ENCODE assay signal across 2 cellular contexts in the genomic region with DNA sequence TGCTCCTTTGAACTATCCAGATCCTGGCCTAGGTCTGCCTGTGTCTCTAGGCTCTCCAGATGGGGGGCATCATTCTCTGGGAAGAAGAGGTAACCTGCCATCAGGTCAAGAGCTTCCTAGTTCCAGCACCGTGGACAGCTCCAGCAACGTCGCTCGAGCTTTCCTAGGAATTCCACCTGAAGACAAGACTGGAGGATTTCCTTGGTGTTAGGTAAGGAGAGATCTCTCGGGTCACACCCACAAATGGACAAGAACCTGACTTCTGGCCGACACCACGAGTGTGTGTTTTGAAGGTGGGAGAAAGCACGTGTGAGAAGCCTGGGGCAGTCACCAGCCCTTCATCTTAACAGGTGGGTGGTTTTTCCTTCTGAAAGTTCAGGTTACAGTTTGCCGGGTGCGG.
TF ChIP-seq lines count a peak whose summit lies in the region.

No MANE protein-coding gene starts in this region.

TF ChIP-seq in HepG2, 621 proteins besides CTCF, POLR2A, EP300 and RAD21 (continued from another document and continues in another):
- TF ChIP-seq, protein P1, sequence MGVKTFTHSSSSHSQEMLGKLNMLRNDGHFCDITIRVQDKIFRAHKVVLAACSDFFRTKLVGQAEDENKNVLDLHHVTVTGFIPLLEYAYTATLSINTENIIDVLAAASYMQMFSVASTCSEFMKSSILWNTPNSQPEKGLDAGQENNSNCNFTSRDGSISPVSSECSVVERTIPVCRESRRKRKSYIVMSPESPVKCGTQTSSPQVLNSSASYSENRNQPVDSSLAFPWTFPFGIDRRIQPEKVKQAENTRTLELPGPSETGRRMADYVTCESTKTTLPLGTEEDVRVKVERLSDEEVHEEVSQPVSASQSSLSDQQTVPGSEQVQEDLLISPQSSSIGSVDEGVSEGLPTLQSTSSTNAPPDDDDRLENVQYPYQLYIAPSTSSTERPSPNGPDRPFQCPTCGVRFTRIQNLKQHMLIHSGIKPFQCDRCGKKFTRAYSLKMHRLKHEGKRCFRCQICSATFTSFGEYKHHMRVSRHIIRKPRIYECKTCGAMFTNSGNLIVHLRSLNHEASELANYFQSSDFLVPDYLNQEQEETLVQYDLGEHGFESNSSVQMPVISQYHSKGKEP (CRISPR knock-in tag; IDR thresholded peaks at IDR 0.05), result 0 out of 2 replicates have a peak, but pooled peaks have one; percentile 47
- TF ChIP-seq, protein P2, sequence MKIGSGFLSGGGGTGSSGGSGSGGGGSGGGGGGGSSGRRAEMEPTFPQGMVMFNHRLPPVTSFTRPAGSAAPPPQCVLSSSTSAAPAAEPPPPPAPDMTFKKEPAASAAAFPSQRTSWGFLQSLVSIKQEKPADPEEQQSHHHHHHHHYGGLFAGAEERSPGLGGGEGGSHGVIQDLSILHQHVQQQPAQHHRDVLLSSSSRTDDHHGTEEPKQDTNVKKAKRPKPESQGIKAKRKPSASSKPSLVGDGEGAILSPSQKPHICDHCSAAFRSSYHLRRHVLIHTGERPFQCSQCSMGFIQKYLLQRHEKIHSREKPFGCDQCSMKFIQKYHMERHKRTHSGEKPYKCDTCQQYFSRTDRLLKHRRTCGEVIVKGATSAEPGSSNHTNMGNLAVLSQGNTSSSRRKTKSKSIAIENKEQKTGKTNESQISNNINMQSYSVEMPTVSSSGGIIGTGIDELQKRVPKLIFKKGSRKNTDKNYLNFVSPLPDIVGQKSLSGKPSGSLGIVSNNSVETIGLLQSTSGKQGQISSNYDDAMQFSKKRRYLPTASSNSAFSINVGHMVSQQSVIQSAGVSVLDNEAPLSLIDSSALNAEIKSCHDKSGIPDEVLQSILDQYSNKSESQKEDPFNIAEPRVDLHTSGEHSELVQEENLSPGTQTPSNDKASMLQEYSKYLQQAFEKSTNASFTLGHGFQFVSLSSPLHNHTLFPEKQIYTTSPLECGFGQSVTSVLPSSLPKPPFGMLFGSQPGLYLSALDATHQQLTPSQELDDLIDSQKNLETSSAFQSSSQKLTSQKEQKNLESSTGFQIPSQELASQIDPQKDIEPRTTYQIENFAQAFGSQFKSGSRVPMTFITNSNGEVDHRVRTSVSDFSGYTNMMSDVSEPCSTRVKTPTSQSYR (CRISPR knock-in tag; IDR thresholded peaks at IDR 0.05; ENCODE audit: borderline replicate concordance), result peak; percentile 27; the same call in 1 of the 2 replicates
- TF ChIP-seq SALL1 (CRISPR knock-in tag; IDR thresholded peaks at IDR 0.05), result peak; percentile 47; the same call in 1 of the 2 replicates
- no peak for TF ChIP-seq SUZ12 (IDR thresholded peaks at IDR 0.05; ENCODE audit: low read depth, low read length)
- TF ChIP-seq, protein P3, sequence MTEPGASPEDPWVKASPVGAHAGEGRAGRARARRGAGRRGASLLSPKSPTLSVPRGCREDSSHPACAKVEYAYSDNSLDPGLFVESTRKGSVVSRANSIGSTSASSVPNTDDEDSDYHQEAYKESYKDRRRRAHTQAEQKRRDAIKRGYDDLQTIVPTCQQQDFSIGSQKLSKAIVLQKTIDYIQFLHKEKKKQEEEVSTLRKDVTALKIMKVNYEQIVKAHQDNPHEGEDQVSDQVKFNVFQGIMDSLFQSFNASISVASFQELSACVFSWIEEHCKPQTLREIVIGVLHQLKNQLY (CRISPR knock-in tag; IDR thresholded peaks at IDR 0.05), result no peak
- TF ChIP-seq ZNF441 (CRISPR knock-in tag; IDR thresholded peaks at IDR 0.05; ENCODE audit: borderline replicate concordance), result peak; percentile 39; the same call in 1 of the 2 replicates
- no peak for TF ChIP-seq MIER3 (CRISPR knock-in tag; IDR thresholded peaks at IDR 0.05; ENCODE audit: borderline replicate concordance)
- TF ChIP-seq, protein P4, sequence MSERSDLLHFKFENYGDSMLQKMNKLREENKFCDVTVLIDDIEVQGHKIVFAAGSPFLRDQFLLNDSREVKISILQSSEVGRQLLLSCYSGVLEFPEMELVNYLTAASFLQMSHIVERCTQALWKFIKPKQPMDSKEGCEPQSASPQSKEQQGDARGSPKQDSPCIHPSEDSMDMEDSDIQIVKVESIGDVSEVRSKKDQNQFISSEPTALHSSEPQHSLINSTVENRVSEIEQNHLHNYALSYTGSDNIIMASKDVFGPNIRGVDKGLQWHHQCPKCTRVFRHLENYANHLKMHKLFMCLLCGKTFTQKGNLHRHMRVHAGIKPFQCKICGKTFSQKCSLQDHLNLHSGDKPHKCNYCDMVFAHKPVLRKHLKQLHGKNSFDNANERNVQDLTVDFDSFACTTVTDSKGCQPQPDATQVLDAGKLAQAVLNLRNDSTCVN (CRISPR knock-in tag; IDR thresholded peaks at IDR 0.05; ENCODE audit: borderline replicate concordance), result 0 out of 2 replicates have a peak, but pooled peaks have one; percentile 60
- no peak for TF ChIP-seq ZNF251 (CRISPR knock-in tag; IDR thresholded peaks at IDR 0.05)
- TF ChIP-seq, protein P5, sequence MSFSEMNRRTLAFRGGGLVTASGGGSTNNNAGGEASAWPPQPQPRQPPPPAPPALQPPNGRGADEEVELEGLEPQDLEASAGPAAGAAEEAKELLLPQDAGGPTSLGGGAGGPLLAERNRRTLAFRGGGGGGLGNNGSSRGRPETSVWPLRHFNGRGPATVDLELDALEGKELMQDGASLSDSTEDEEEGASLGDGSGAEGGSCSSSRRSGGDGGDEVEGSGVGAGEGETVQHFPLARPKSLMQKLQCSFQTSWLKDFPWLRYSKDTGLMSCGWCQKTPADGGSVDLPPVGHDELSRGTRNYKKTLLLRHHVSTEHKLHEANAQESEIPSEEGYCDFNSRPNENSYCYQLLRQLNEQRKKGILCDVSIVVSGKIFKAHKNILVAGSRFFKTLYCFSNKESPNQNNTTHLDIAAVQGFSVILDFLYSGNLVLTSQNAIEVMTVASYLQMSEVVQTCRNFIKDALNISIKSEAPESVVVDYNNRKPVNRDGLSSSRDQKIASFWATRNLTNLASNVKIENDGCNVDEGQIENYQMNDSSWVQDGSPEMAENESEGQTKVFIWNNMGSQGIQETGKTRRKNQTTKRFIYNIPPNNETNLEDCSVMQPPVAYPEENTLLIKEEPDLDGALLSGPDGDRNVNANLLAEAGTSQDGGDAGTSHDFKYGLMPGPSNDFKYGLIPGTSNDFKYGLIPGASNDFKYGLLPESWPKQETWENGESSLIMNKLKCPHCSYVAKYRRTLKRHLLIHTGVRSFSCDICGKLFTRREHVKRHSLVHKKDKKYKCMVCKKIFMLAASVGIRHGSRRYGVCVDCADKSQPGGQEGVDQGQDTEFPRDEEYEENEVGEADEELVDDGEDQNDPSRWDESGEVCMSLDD (CRISPR knock-in tag; IDR thresholded peaks at IDR 0.05; ENCODE audit: borderline replicate concordance), result no peak
- no peak for TF ChIP-seq NR2F2 (IDR thresholded peaks at IDR 0.05; ENCODE audit: borderline replicate concordance, low read depth)
- TF ChIP-seq MTF2 (CRISPR knock-in tag; IDR thresholded peaks at IDR 0.05; ENCODE audit: borderline replicate concordance), result no peak
- peak; percentile 68; the same call in 1 of the 2 replicates for TF ChIP-seq TGIF2 (CRISPR knock-in tag; IDR thresholded peaks at IDR 0.05)
- TF ChIP-seq TSC22D2 (CRISPR knock-in tag; IDR thresholded peaks at IDR 0.05; ENCODE audit: borderline replicate concordance), result 0 out of 2 replicates have a peak, but pooled peaks have one; percentile 32

TF ChIP-seq in WTC11, 78 proteins besides CTCF, POLR2A, EP300 and RAD21 (continued from another document):
- TF ChIP-seq, protein P6, sequence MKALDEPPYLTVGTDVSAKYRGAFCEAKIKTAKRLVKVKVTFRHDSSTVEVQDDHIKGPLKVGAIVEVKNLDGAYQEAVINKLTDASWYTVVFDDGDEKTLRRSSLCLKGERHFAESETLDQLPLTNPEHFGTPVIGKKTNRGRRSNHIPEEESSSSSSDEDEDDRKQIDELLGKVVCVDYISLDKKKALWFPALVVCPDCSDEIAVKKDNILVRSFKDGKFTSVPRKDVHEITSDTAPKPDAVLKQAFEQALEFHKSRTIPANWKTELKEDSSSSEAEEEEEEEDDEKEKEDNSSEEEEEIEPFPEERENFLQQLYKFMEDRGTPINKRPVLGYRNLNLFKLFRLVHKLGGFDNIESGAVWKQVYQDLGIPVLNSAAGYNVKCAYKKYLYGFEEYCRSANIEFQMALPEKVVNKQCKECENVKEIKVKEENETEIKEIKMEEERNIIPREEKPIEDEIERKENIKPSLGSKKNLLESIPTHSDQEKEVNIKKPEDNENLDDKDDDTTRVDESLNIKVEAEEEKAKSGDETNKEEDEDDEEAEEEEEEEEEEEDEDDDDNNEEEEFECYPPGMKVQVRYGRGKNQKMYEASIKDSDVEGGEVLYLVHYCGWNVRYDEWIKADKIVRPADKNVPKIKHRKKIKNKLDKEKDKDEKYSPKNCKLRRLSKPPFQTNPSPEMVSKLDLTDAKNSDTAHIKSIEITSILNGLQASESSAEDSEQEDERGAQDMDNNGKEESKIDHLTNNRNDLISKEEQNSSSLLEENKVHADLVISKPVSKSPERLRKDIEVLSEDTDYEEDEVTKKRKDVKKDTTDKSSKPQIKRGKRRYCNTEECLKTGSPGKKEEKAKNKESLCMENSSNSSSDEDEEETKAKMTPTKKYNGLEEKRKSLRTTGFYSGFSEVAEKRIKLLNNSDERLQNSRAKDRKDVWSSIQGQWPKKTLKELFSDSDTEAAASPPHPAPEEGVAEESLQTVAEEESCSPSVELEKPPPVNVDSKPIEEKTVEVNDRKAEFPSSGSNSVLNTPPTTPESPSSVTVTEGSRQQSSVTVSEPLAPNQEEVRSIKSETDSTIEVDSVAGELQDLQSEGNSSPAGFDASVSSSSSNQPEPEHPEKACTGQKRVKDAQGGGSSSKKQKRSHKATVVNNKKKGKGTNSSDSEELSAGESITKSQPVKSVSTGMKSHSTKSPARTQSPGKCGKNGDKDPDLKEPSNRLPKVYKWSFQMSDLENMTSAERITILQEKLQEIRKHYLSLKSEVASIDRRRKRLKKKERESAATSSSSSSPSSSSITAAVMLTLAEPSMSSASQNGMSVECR (CRISPR knock-in tag; IDR thresholded peaks at IDR 0.05; ENCODE audit: borderline replicate concordance), result peak; percentile 77; the same call in 1 of the 2 replicates
- TF ChIP-seq FOXP1 (CRISPR knock-in tag; IDR thresholded peaks at IDR 0.05; ENCODE audit: borderline replicate concordance) (peak; percentile 44; the same call in 1 of the 2 replicates), NR2C2 (CRISPR knock-in tag; IDR thresholded peaks at IDR 0.05) (0 out of 2 replicates have a peak, but pooled peaks have one; percentile 57), FOXK1 (CRISPR knock-in tag; IDR thresholded peaks at IDR 0.05) (peak; percentile 64; the same call in 1 of the 2 replicates), HMGA2 (CRISPR knock-in tag; IDR thresholded peaks at IDR 0.05) (no peak), RORB (CRISPR knock-in tag; IDR thresholded peaks at IDR 0.05) (no peak), TEAD4 (CRISPR knock-in tag; IDR thresholded peaks at IDR 0.05) (peak; percentile 86), NR1H2 (CRISPR knock-in tag; IDR thresholded peaks at IDR 0.05) (no peak), GRHL2 (CRISPR knock-in tag; IDR thresholded peaks at IDR 0.05; ENCODE audit: insufficient replicate concordance, severe bottlenecking) (no peak), TCF7 (CRISPR knock-in tag; IDR thresholded peaks at IDR 0.05; ENCODE audit: low read depth) (0 out of 2 replicates have a peak, but pooled peaks have one; percentile 38), ZNF219 (CRISPR knock-in tag; IDR thresholded peaks at IDR 0.05; ENCODE audit: borderline replicate concordance) (0 out of 2 replicates have a peak, but pooled peaks have one; percentile 39), SMAD3 (CRISPR knock-in tag; IDR thresholded peaks at IDR 0.05; ENCODE audit: borderline replicate concordance) (peak; percentile 32; the same call in 1 of the 2 replicates)
- TF ChIP-seq, protein P7, sequence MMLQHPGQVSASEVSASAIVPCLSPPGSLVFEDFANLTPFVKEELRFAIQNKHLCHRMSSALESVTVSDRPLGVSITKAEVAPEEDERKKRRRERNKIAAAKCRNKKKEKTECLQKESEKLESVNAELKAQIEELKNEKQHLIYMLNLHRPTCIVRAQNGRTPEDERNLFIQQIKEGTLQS (CRISPR knock-in tag; conservative IDR thresholded peaks at IDR 0.05), result no peak
- TF ChIP-seq, protein P8, sequence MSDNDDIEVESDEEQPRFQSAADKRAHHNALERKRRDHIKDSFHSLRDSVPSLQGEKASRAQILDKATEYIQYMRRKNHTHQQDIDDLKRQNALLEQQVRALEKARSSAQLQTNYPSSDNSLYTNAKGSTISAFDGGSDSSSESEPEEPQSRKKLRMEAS (CRISPR knock-in tag; IDR thresholded peaks at IDR 0.05), result no peak
- TF ChIP-seq, protein P9, sequence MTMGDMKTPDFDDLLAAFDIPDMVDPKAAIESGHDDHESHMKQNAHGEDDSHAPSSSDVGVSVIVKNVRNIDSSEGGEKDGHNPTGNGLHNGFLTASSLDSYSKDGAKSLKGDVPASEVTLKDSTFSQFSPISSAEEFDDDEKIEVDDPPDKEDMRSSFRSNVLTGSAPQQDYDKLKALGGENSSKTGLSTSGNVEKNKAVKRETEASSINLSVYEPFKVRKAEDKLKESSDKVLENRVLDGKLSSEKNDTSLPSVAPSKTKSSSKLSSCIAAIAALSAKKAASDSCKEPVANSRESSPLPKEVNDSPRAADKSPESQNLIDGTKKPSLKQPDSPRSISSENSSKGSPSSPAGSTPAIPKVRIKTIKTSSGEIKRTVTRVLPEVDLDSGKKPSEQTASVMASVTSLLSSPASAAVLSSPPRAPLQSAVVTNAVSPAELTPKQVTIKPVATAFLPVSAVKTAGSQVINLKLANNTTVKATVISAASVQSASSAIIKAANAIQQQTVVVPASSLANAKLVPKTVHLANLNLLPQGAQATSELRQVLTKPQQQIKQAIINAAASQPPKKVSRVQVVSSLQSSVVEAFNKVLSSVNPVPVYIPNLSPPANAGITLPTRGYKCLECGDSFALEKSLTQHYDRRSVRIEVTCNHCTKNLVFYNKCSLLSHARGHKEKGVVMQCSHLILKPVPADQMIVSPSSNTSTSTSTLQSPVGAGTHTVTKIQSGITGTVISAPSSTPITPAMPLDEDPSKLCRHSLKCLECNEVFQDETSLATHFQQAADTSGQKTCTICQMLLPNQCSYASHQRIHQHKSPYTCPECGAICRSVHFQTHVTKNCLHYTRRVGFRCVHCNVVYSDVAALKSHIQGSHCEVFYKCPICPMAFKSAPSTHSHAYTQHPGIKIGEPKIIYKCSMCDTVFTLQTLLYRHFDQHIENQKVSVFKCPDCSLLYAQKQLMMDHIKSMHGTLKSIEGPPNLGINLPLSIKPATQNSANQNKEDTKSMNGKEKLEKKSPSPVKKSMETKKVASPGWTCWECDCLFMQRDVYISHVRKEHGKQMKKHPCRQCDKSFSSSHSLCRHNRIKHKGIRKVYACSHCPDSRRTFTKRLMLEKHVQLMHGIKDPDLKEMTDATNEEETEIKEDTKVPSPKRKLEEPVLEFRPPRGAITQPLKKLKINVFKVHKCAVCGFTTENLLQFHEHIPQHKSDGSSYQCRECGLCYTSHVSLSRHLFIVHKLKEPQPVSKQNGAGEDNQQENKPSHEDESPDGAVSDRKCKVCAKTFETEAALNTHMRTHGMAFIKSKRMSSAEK (CRISPR knock-in tag; IDR thresholded peaks at IDR 0.05; ENCODE audit: borderline replicate concordance), result no peak
- TF ChIP-seq, protein P10, sequence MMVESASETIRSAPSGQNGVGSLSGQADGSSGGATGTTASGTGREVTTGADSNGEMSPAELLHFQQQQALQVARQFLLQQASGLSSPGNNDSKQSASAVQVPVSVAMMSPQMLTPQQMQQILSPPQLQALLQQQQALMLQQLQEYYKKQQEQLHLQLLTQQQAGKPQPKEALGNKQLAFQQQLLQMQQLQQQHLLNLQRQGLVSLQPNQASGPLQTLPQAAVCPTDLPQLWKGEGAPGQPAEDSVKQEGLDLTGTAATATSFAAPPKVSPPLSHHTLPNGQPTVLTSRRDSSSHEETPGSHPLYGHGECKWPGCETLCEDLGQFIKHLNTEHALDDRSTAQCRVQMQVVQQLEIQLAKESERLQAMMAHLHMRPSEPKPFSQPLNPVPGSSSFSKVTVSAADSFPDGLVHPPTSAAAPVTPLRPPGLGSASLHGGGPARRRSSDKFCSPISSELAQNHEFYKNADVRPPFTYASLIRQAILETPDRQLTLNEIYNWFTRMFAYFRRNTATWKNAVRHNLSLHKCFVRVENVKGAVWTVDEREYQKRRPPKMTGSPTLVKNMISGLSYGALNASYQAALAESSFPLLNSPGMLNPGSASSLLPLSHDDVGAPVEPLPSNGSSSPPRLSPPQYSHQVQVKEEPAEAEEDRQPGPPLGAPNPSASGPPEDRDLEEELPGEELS (CRISPR knock-in tag; IDR thresholded peaks at IDR 0.05), result peak; percentile 56; the same call in 1 of the 2 replicates
